Comparison of ENCODE assay signal across 26 cellular contexts in the genomic region with DNA sequence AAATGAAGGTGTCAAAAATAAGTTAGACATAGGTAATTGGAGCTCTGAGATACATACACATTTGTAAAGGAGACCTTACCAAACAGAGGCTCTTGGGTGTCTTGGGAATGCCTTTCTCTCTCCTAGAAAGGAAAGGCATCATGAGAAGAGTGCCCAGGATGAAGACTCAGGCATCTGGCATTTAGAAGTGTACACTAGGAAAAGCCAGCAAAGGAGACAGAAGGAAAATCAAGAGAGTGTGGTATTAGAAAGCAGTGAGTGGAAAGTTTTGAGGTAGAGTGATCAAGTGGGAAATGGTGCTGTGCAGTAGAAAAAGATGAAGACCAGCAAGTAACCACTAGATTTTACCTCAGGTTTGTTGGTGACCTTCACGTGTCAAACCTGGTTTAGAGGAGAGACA.
"Had no signal": no experiment of that assay in that cellular context is flagged by ENCODE, and none has a peak within 500 bp of the region (broad histone marks: within the 10 kb centered on the region; RNA-seq: fewer than 3 reads in every experiment).

No MANE protein-coding gene starts in this region.

- FAIRE-seq: bronchial epithelial cell, frontal cortex had no signal

- H3K4me3 Mint-ChIP-seq: activated naive CD8-positive, alpha-beta T cell treated with anti-CD3 and anti-CD28 coated beads, Interleukin-2, amount 10 ng/mL, durations not matched to agents 7 days and 5 days; activated T-cell treated with anti-CD3 and anti-CD28 coated beads, Interleukin-2, amount 50 U/mL, for 24 hours; nephron; stimulated activated naive B cell treated with anti-CD40 and anti-IgM and Interleukin-4, amounts not matched to agents 10 μg/mL and 1 μg/mL and 100 μg/mL, for 72 hours had no signal

- H3K4me1 ChIP-seq: testis, uterus had no signal

- ATAC-seq: right lobe of liver; stimulated activated naive B cell treated with anti-CD40 and anti-IgM and Interleukin-4, amounts not matched to agents 10 μg/mL and 1 μg/mL and 100 μg/mL, for 72 hours had no signal

- H3K9me3 ChIP-seq: esophagus muscularis mucosa, left ventricle myocardium inferior, right lobe of liver, testis, uterus had no signal

- H3K27me3 Mint-ChIP-seq: activated naive CD8-positive, alpha-beta T cell treated with anti-CD3 and anti-CD28 coated beads, Interleukin-2, amount 10 ng/mL, durations not matched to agents 7 days and 5 days; activated T-cell treated with anti-CD3 and anti-CD28 coated beads, Interleukin-2, amount 50 U/mL, for 24 hours; stimulated activated naive B cell treated with anti-CD40 and anti-IgM and Interleukin-4, amounts not matched to agents 10 μg/mL and 1 μg/mL and 100 μg/mL, for 72 hours had no signal

- H3K36me3 ChIP-seq: esophagus muscularis mucosa, left ventricle myocardium inferior, right lobe of liver, uterus, WERI-Rb-1 had no signal

- H3K27ac ChIP-seq: coronary artery, esophagus muscularis mucosa, left ventricle myocardium inferior, parathyroid adenoma, right lobe of liver, skin epidermis, testis, uterus, WERI-Rb-1 had no signal

- H3K27ac Mint-ChIP-seq: activated naive CD8-positive, alpha-beta T cell treated with anti-CD3 and anti-CD28 coated beads, Interleukin-2, amount 10 ng/mL, durations not matched to agents 7 days and 5 days; activated T-cell treated with anti-CD3 and anti-CD28 coated beads, Interleukin-2, amount 50 U/mL, for 24 hours; activated T-helper 2 cell treated with anti-CD3 and anti-CD28 coated beads, Interferon-gamma antibody, Interleukin-2, Interleukin-4, amounts not matched to agents 10 μg/mL and 5 μg/mL and 100 μg/mL, durations not matched to agents 14 hours and 24 hours and 36 hours; stimulated activated naive B cell treated with anti-CD40 and anti-IgM and Interleukin-4, amounts not matched to agents 10 μg/mL and 1 μg/mL and 100 μg/mL, for 72 hours had no signal

- H2AFZ ChIP-seq: parathyroid adenoma had no signal

- H3K9me3 Mint-ChIP-seq: activated naive CD8-positive, alpha-beta T cell treated with anti-CD3 and anti-CD28 coated beads, Interleukin-2, amount 10 ng/mL, durations not matched to agents 7 days and 5 days; activated T-cell treated with anti-CD3 and anti-CD28 coated beads, Interleukin-2, amount 50 U/mL, for 24 hours; activated T-helper 2 cell treated with anti-CD3 and anti-CD28 coated beads, Interferon-gamma antibody, Interleukin-2, Interleukin-4, amounts not matched to agents 10 μg/mL and 5 μg/mL and 100 μg/mL, durations not matched to agents 14 hours and 24 hours and 36 hours; nephron had no signal

- DNase-seq: activated CD4-positive, alpha-beta T cell treated with anti-CD3 and anti-CD28 coated beads, Interleukin-2, amount 50 U/mL, for 4 hours; activated CD8-positive, alpha-beta memory T cell treated with anti-CD3 and anti-CD28 coated beads for 24 hours; activated CD8-positive, alpha-beta memory T cell treated with anti-CD3 and anti-CD28 coated beads, Interleukin-2, amount 50 U/mL, for 4 hours; activated naive CD4-positive, alpha-beta T cell; activated naive CD8-positive, alpha-beta T cell treated with anti-CD3 and anti-CD28 coated beads, Interleukin-2, amount 10 ng/mL, durations not matched to agents 7 days and 5 days; activated T-cell treated with anti-CD3 and anti-CD28 coated beads, Interleukin-2, amount 50 U/mL, for 24 hours; amniotic stem cell; cerebellar nuclear complex; hippocampal formation; left ventricle myocardium inferior; midbrain; right lobe of liver; stimulated activated CD4-positive, alpha-beta T cell treated with anti-CD3 and anti-CD28 coated beads, Interleukin-2, amount 100 ng/mL, for 24 hours; stimulated activated naive B cell treated with anti-CD40 and anti-IgM and Interleukin-4, amounts not matched to agents 10 μg/mL and 1 μg/mL and 100 μg/mL, for 72 hours; testis; trophoblast cell; uterus; WERI-Rb-1 had no signal

- H3K27me3 ChIP-seq: esophagus muscularis mucosa, right lobe of liver, testis, uterus had no signal

- H3K4me3 ChIP-seq: coronary artery, esophagus muscularis mucosa, left ventricle myocardium inferior, right lobe of liver, skin epidermis, testis, uterus had no signal

- H3K9ac ChIP-seq: parathyroid adenoma had no signal
